Comparison of ENCODE assay signal across 8 cellular contexts in the genomic region with DNA sequence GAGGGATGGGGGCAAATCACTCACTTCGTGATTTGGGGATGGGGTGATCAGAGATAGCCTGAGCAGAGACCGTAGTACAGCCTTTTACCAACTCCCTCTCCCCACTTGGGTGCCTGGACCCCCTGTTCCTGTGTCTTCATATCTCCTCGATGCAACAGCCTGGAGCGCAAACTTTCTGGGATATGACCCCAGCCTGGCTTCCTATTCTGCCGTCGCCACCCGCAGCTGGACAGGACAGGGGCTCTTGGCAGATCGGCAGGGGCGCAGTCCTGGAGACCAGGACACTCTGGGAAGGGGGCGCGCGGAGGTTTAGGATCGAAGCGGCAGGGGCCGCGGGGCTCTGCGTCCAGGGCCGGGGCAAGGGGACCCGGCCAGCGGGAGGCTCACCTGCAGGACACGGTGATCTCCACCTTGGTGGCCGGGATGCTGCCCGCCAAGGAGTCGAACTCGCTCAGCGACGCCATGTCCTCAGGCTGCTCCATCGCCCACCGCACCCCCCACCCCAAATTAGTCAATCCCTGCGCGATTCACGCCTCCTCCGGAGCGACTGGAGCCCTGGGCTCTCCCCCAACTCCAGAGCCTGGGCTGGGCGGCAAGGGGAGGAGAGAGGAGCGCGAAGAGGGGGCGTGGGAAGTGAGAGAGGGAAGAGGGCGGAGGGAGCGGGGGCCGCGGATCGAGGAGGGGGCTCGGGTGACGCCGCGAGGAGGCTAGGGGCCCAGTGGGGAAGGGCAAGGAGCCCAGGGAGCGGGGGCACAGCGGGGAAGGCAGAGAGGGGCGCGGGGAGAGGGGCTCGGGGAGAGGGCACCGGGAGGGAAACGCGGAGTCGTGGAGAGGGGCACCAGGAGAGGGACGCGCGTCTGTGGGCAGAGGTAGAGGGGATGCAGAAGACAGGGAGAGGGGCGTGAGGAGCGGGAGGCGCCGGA. TPM values are rescaled to one million over a fixed set of nuclear protein-coding genes. Genes with fewer than 3 reads are reported as not detected.
DNase-seq lines count a peak whose midpoint lies in the region; ATAC-seq, FAIRE-seq and TF ChIP-seq lines count a peak whose summit lies in the region.

TSS of gene CPNE5 (minus strand) at position 549 of the 923 bp plus-strand sequence. CDS start at position 482, 67 bp downstream.

- peaks cover 64% of the 10 kb centered on the region for H3K27me3 Mint-ChIP-seq in neural crest cell (ENCODE audit: low read depth)

- 8% methylated on average over 33 of the region's 63 CpGs; no CpG with 5 or more reads in 1 of the 2 experiments for WGBS in H1 (ENCODE audit: extremely low coverage in 1 of 2, insufficient coverage in 1 of 2, insufficient read length in 1 of 2, insufficient replicate concordance in 2 of 2, low coverage in 1 of 2, low lambda C conversion rate in 2 of 2, missing lambda C conversion rate in 1 of 2), 2 experiments

- H3K56ac ChIP-seq in H1 (replicated peaks; ENCODE audit: insufficient read length, low read depth, low read length) = peak within 1 kb of the TSS; percentile 27

- H3K79me2 ChIP-seq in OCI-LY1 (ENCODE audit: insufficient read depth, low read length) = no peaks in the 10 kb centered on the region
- no peaks in the 10 kb centered on the region for H3K79me2 ChIP-seq in H1 (ENCODE audit: control insufficient read depth in 1 of 2, insufficient read depth in 2 of 2, low read length in 2 of 2)

- H3K4me2 ChIP-seq in OCI-LY1 (ENCODE audit: low read length) (peak within 1 kb of the TSS; percentile 67), H1 (ENCODE audit: insufficient read depth in 1 of 2, low read depth in 2 of 2, low read length in 2 of 2) (peak within 1 kb of the TSS; percentile 85 to 95)

- peak within 1 kb of the TSS; percentile 50; the same call in 1 of the 2 replicates for H2BK12ac ChIP-seq in H1 (ENCODE audit: low read depth, low read length)

- H3K9ac ChIP-seq in OCI-LY1 (ENCODE audit: low read length) = no peak within 1 kb of the TSS; the same call in 1 of the 2 replicates
- no peak within 1 kb of the TSS for H3K9ac ChIP-seq in H1 (replicated peaks in 1 of 4; ENCODE audit: extremely low read depth in 1 of 4, low read depth in 3 of 4, low read length in 3 of 4)

- no peak within 1 kb of the TSS for H4K91ac ChIP-seq in H1 (replicated peaks; ENCODE audit: insufficient read length, low read length)

- H3K9me2 ChIP-seq in OCI-LY1 (ENCODE audit: low read depth, low read length) = no peaks in the 10 kb centered on the region

- H3K4me3 ChIP-seq in OCI-LY1 (ENCODE audit: low read depth, low read length, poor library complexity, severe bottlenecking) (peak within 1 kb of the TSS; percentile 51), H1 (ENCODE audit: extremely low read depth in 1 of 4, insufficient read depth in 2 of 4, low read depth in 3 of 4, low read length in 4 of 4) (peak within 1 kb of the TSS; percentile 46 to 79 (median 58))

- no peaks in the 10 kb centered on the region for H4K20me1 ChIP-seq in OCI-LY1 (ENCODE audit: insufficient read depth, low read length)
- H4K20me1 ChIP-seq in H1 (replicated peaks in 1 of 2; ENCODE audit: control insufficient read depth in 1 of 2, insufficient read depth in 2 of 2, low read length in 2 of 2) = peaks cover 0 to 7% of the 10 kb centered on the region in 2 experiments

- H3K36me3 ChIP-seq in OCI-LY1 (ENCODE audit: insufficient read depth, low read length) (no peaks in the 10 kb centered on the region), H1 (ENCODE audit: control insufficient read depth in 2 of 4, insufficient read depth in 4 of 4, low read length in 3 of 4) (no peaks in the 10 kb centered on the region)

- CTCF ChIA-PET in H1 (lab: Charles Lee; ENCODE audit: partially characterized antibody) (interaction anchor here (1.6 to 14.1 kb wide), 2 partner anchors 10 to 28 kb away, joined by 4 to 121 read pairs; no protein-coding TSS in a partner anchor), HEK293T (lab: Yijun Ruan, JAX) (no interaction called here)

- no peaks in the 10 kb centered on the region for H3K79me1 ChIP-seq in H1 (ENCODE audit: low read depth, low read length)

- no peak within 1 kb of the TSS for H2BK120ac ChIP-seq in H1 (replicated peaks; ENCODE audit: low read depth, low read length)

- no peak for ATAC-seq in GM19324 (IDR thresholded peaks at IDR 0.05; ENCODE audit: low FRiP score, unreplicated experiment)

- H2AK5ac ChIP-seq in H1 (ENCODE audit: low read depth, low read length) = no peak within 1 kb of the TSS

- no peak for TF ChIP-seq POLR2A in H1 (IDR thresholded peaks at IDR 0.05; ENCODE audit: control extremely low read depth in 1 of 2, low read depth in 2 of 2, low read length in 2 of 2)

- TF ChIP-seq CTCF in D721Med (IDR thresholded peaks at IDR 0.05; ENCODE audit: insufficient read depth, missing control alignments) (no peak), OCI-LY1 (IDR thresholded peaks at IDR 0.05; ENCODE audit: low read length) (no peak), H1 (IDR thresholded peaks at IDR 0.05; ENCODE audit: control extremely low read depth in 1 of 3, insufficient read depth in 1 of 3, low read depth in 1 of 3, low read length in 3 of 3) (no peak), neural crest cell (conservative IDR thresholded peaks at IDR 0.05) (no peak)

- no peaks in the 10 kb centered on the region for H3K36me3 Mint-ChIP-seq in neural crest cell (ENCODE audit: low read depth)

- H4K8ac ChIP-seq in H1 (ENCODE audit: extremely low read depth, insufficient read depth, low read length) = peak within 1 kb of the TSS; percentile 71

- no peak within 1 kb of the TSS for H3K14ac ChIP-seq in H1 (ENCODE audit: insufficient read length)

- H4K5ac ChIP-seq in H1 (ENCODE audit: insufficient read length, low read depth, low read length) = no peak within 1 kb of the TSS

- no peak for TF ChIP-seq RAD21 in H1 (IDR thresholded peaks at IDR 0.05 in 1 of 2, conservative IDR thresholded peaks at IDR 0.05 in 1 of 2; ENCODE audit: low read depth in 2 of 2, low read length in 2 of 2)

- H3K9me3 ChIP-seq in OCI-LY1 (ENCODE audit: low read length) (no peaks in the 10 kb centered on the region), H1 (ENCODE audit: insufficient read depth in 2 of 2, low read depth in 1 of 2, low read length in 1 of 2) (no peaks in the 10 kb centered on the region)

- FAIRE-seq in D721Med (lab: Jason Lieb, UNC) = no peak
- FAIRE-seq in H1 (lab: Jason Lieb, UNC) = no peak

- H3K4me3 Mint-ChIP-seq in neural crest cell = peak within 1 kb of the TSS; percentile 84

- H3K18ac ChIP-seq in H1 (ENCODE audit: extremely low read depth, low read length) = peak within 1 kb of the TSS; percentile 75

- H3F3A ChIP-seq in OCI-LY1 (ENCODE audit: insufficient read depth, low read length) = no peaks in the 10 kb centered on the region

- H3K9me3 Mint-ChIP-seq in neural crest cell = no peaks in the 10 kb centered on the region

- H2BK5ac ChIP-seq in H1 (ENCODE audit: low read depth, low read length) = no peak within 1 kb of the TSS; the same call in 1 of the 2 replicates

- H3K23ac ChIP-seq in H1 (ENCODE audit: insufficient read length) = no peak within 1 kb of the TSS

- peak; percentile 55 for DNase-seq in D721Med (ENCODE audit: insufficient read length, low spot score)
- DNase-seq in H1 (ENCODE audit: low read depth in 1 of 2, low spot score in 2 of 2) = peak in 1 of 2 experiments; percentile 63
- DNase-seq in neural crest cell (ENCODE audit: low read depth, low spot score) = no peak
- no peak for DNase-seq in HEK293T (ENCODE audit: extremely low spot score)
- DNase-seq in C1 segment of cervical spinal cord (lab: John Stamatoyannopoulos, UW) = no peak
- DNase-seq in OCI-M1 (lab: John Stamatoyannopoulos, UW) = no peak

- H3K4me1 ChIP-seq in OCI-LY1 (ENCODE audit: insufficient read depth, low read length, severe bottlenecking) (peaks cover 11% of the 10 kb centered on the region), H1 (replicated peaks in 1 of 4; ENCODE audit: control insufficient read depth in 3 of 4, insufficient read depth in 4 of 4, low read length in 3 of 4) (peaks cover 0 to 14% (median 8%) of the 10 kb centered on the region in 4 experiments; a peak in 6 of 7 replicates)

- H2BK20ac ChIP-seq in H1 (ENCODE audit: low read length) = no peak within 1 kb of the TSS

- H3K23me2 ChIP-seq in H1 (ENCODE audit: low read depth, low read length) = peaks cover 13% of the 10 kb centered on the region; the same call in 1 of the 2 replicates

- H3K4ac ChIP-seq in H1 (replicated peaks; ENCODE audit: insufficient read length, low read depth, low read length) = no peak within 1 kb of the TSS

- H3K27ac Mint-ChIP-seq in neural crest cell (ENCODE audit: unreplicated experiment) = no peak within 1 kb of the TSS

- no peak within 1 kb of the TSS; the same call in 1 of the 2 replicates for H2BK15ac ChIP-seq in H1 (ENCODE audit: low read length)

- H2AFZ ChIP-seq in OCI-LY1 (ENCODE audit: low read length) = no peak within 1 kb of the TSS
- no peak within 1 kb of the TSS; the same call in 1 of the 2 replicates for H2AFZ ChIP-seq in H1 (ENCODE audit: low read length)

- H3K27ac ChIP-seq in OCI-LY1 (ENCODE audit: low read depth, low read length, poor library complexity, severe bottlenecking) = no peak within 1 kb of the TSS
- H3K27ac ChIP-seq in H1 (ENCODE audit: low read depth, low read length) = no peak within 1 kb of the TSS

- no peak for TF ChIP-seq EP300 in H1 (IDR thresholded peaks at IDR 0.05; ENCODE audit: borderline replicate concordance in 1 of 2, low read depth in 2 of 2, low read length in 2 of 2)

- H3K27me3 ChIP-seq in OCI-LY1 (ENCODE audit: insufficient read depth, low read length) (peaks cover 9% of the 10 kb centered on the region; the same call in 1 of the 2 replicates), H1 (replicated peaks in 1 of 4; ENCODE audit: control insufficient read depth in 3 of 4, extremely low read depth in 1 of 4, insufficient read depth in 3 of 4, low read length in 3 of 4) (peaks cover 22 to 50% (median 44%) of the 10 kb centered on the region in 4 experiments)

- POLR2A ChIA-PET in H1 (lab: Charles Lee; ENCODE audit: partially characterized antibody) = no interaction called here
- POLR2A ChIA-PET in HEK293T (lab: Yijun Ruan, JAX) = no interaction called here

- peaks cover 30% of the 10 kb centered on the region for H3K4me1 Mint-ChIP-seq in neural crest cell

TF ChIP-seq in H1, 55 proteins besides CTCF, POLR2A, EP300 and RAD21 (continues in another document):
- peak; percentile 68 for TF ChIP-seq KDM4A (IDR thresholded peaks at IDR 0.05; ENCODE audit: low read depth, low read length, severe bottlenecking)

TF ChIP-seq in HEK293T, 16 proteins besides CTCF, POLR2A, EP300 and RAD21 (continues in another document):
- no peak for TF ChIP-seq FOXA1 (IDR thresholded peaks at IDR 0.05)
- TF ChIP-seq FOXM1 (IDR thresholded peaks at IDR 0.05; ENCODE audit: borderline replicate concordance) = no peak
- TF ChIP-seq SUZ12 (IDR thresholded peaks at IDR 0.05) = no peak

RNA-seq across cellular contexts. Expression of gene CPNE5, which starts in this region (rescaled TPM):
- total RNA-seq in H1 (2021; fragmentation: NEBNext Ultra II Directional; extraction: Animal tissue kit (Norgen Biotek cat#: 25700)) = 0.15 and 0.88 TPM in 2 replicates
- polyA plus RNA-seq in H1 (2011; rRNA removed) = 1.8 and 2.3 TPM in 2 replicates
- 0.76 TPM for polyA plus RNA-seq in H1 (2011; cell fraction: cytosol; rRNA removed)
- polyA plus RNA-seq in H1 (2011; cell fraction: nucleus; rRNA removed) = 2.7 TPM
- polyA plus RNA-seq in H1 (2012, experiment 1 of 2) = 0.30 to 0.96 TPM (median 0.65 TPM) in 4 replicates
- polyA plus RNA-seq in H1 (2012, experiment 2 of 2) = 0.51 TPM
- polyA plus RNA-seq in H1 (2013, experiment 1 of 2) = 0.24 TPM
- polyA plus RNA-seq in H1 (2013, experiment 2 of 2) = 0.28 TPM
- 0.82 and 1.1 TPM in 2 replicates for polyA minus RNA-seq in H1 (2011; rRNA and poly(A)+ RNA removed)
- polyA minus RNA-seq in H1 (2011; cell fraction: cytosol; rRNA and poly(A)+ RNA removed) = not detected
- polyA minus RNA-seq in H1 (2011; cell fraction: nucleus; rRNA and poly(A)+ RNA removed) = 1.9 TPM
- total RNA-seq in neural crest cell = 0.54 and 1.0 TPM in 2 replicates
